In genomic region chr14:66038214-66038977, GRCh38 we compare ENCODE assay signal across 11 cellular contexts.
DNase-seq lines count a peak whose midpoint lies in the region; ATAC-seq and TF ChIP-seq lines count a peak whose summit lies in the region.
"Had no signal": no experiment of that assay in that cellular context is flagged by ENCODE, and none has a peak within 500 bp of the region (broad histone marks: within the 10 kb centered on the region; RNA-seq: fewer than 3 reads in every experiment).

No MANE protein-coding gene starts in this region.

- no peaks in the 10 kb centered on the region for H3K36me3 ChIP-seq in adipocyte (ENCODE audit: control insufficient read depth, insufficient read depth, low read length, severe bottlenecking)
- H3K36me3 ChIP-seq in hepatocyte (replicated peaks; ENCODE audit: insufficient read depth, low read depth) = no peaks in the 10 kb centered on the region
- H3K36me3 ChIP-seq in smooth muscle cell (ENCODE audit: low read depth) = no peaks in the 10 kb centered on the region

- CTCF ChIA-PET in HEK293T (lab: Yijun Ruan, JAX) = no interaction called here
- CTCF ChIA-PET in activated naive CD4-positive, alpha-beta T cell treated with anti-CD3 and anti-CD28 coated beads, Interleukin-2, amount 10 ng/mL, durations not matched to agents 7 days and 5 days (lab: Charles Lee) = no interaction called here

- H3K9me3 ChIP-seq in adipocyte (ENCODE audit: control insufficient read depth, low read length) (no peaks in the 10 kb centered on the region), hepatocyte (ENCODE audit: low read depth) (no peaks in the 10 kb centered on the region), smooth muscle cell (replicated peaks; ENCODE audit: low read depth) (no peaks in the 10 kb centered on the region)

- no peak for TF ChIP-seq CTCF in hepatocyte (IDR thresholded peaks at IDR 0.05; ENCODE audit: poor library complexity)
- TF ChIP-seq CTCF in smooth muscle cell (IDR thresholded peaks at IDR 0.05; ENCODE audit: borderline replicate concordance, insufficient read depth, poor library complexity, severe bottlenecking) = no peak

- H3K27ac ChIP-seq in hepatocyte (peak overlapping the region; percentile 37), smooth muscle cell (ENCODE audit: low read depth) (no peak overlapping the region)

- no peak overlapping the region for H2AFZ ChIP-seq in hepatocyte
- H2AFZ ChIP-seq in smooth muscle cell (ENCODE audit: low read depth) = peak overlapping the region; percentile 37

- no peaks in the 10 kb centered on the region for H3K79me2 ChIP-seq in hepatocyte
- H3K79me2 ChIP-seq in smooth muscle cell (ENCODE audit: low read depth) = no peaks in the 10 kb centered on the region

- H3K4me3 ChIP-seq in adipocyte (ENCODE audit: low read length) = no peak overlapping the region
- no peak overlapping the region for H3K4me3 ChIP-seq in hepatocyte
- no peak overlapping the region for H3K4me3 ChIP-seq in smooth muscle cell
- H3K4me3 ChIP-seq: skin epidermis had no signal

- H3K4me2 ChIP-seq in hepatocyte (no peak overlapping the region), smooth muscle cell (no peak overlapping the region)

- H3K9ac ChIP-seq in adipocyte (ENCODE audit: low read length) = no peak overlapping the region
- no peak overlapping the region for H3K9ac ChIP-seq in smooth muscle cell (ENCODE audit: low read depth)

- no peaks in the 10 kb centered on the region for H3K9me2 ChIP-seq in hepatocyte (replicated peaks; ENCODE audit: insufficient read depth)

- POLR2A ChIA-PET in HEK293T (lab: Yijun Ruan, JAX) = no interaction called here

- peaks cover 1% of the 10 kb centered on the region for H3K9me3 Mint-ChIP-seq in activated naive CD4-positive, alpha-beta T cell treated with anti-CD3 and anti-CD28 coated beads, Interleukin-2, amount 10 ng/mL, durations not matched to agents 7 days and 5 days
- H3K9me3 Mint-ChIP-seq: activated naive CD4-positive, alpha-beta T cell treated with anti-CD3 and anti-CD28 coated beads, Interleukin-2, amount 50 U/mL, for 24 hours had no signal

- peaks cover under 1% of the 10 kb centered on the region for H3F3A ChIP-seq in smooth muscle cell (ENCODE audit: low read depth)

- H4K20me1 ChIP-seq in hepatocyte (ENCODE audit: insufficient read depth, poor library complexity, severe bottlenecking) (no peaks in the 10 kb centered on the region), smooth muscle cell (ENCODE audit: low read depth) (no peaks in the 10 kb centered on the region)

- H3K36me3 Mint-ChIP-seq in activated naive CD4-positive, alpha-beta T cell treated with anti-CD3 and anti-CD28 coated beads, Interleukin-2, amount 10 ng/mL, durations not matched to agents 7 days and 5 days = no peaks in the 10 kb centered on the region
- H3K36me3 Mint-ChIP-seq: activated naive CD4-positive, alpha-beta T cell treated with anti-CD3 and anti-CD28 coated beads, Interleukin-2, amount 50 U/mL, for 24 hours had no signal

- H3K27me3 Mint-ChIP-seq in activated naive CD4-positive, alpha-beta T cell treated with anti-CD3 and anti-CD28 coated beads, Interleukin-2, amount 10 ng/mL, durations not matched to agents 7 days and 5 days = peaks cover 24% of the 10 kb centered on the region
- H3K27me3 Mint-ChIP-seq: activated naive CD4-positive, alpha-beta T cell treated with anti-CD3 and anti-CD28 coated beads, Interleukin-2, amount 50 U/mL, for 24 hours had no signal

- no peak overlapping the region for H3K4me3 Mint-ChIP-seq in activated naive CD4-positive, alpha-beta T cell treated with anti-CD3 and anti-CD28 coated beads, Interleukin-2, amount 10 ng/mL, durations not matched to agents 7 days and 5 days
- H3K4me3 Mint-ChIP-seq: activated naive CD4-positive, alpha-beta T cell treated with anti-CD3 and anti-CD28 coated beads, Interleukin-2, amount 50 U/mL, for 24 hours had no signal

- H3K27ac Mint-ChIP-seq in activated naive CD4-positive, alpha-beta T cell treated with anti-CD3 and anti-CD28 coated beads, Interleukin-2, amount 10 ng/mL, durations not matched to agents 7 days and 5 days = no peak overlapping the region
- H3K27ac Mint-ChIP-seq: activated naive CD4-positive, alpha-beta T cell treated with anti-CD3 and anti-CD28 coated beads, Interleukin-2, amount 50 U/mL, for 24 hours had no signal

- H3K27me3 ChIP-seq in adipocyte (replicated peaks; ENCODE audit: control insufficient read depth, insufficient read depth, low read length) (no peaks in the 10 kb centered on the region), hepatocyte (no peaks in the 10 kb centered on the region), smooth muscle cell (ENCODE audit: low read depth) (peaks cover 4% of the 10 kb centered on the region)

- peak; percentile 19 for DNase-seq in HEK293T (ENCODE audit: extremely low spot score)
- DNase-seq in adipocyte (ENCODE audit: low read depth) = peak; percentile 38
- DNase-seq in hepatocyte (ENCODE audit: low spot score) = peak; percentile 76
- DNase-seq in smooth muscle cell (lab: John Stamatoyannopoulos, UW; ENCODE audit: unreplicated experiment) = no peak
- DNase-seq in NK-92 treated with Interleukin-12 subunit alpha and Interleukin-12 subunit beta, amount 100 ng/mL, for 24 hours (lab: John Stamatoyannopoulos, UW) = no peak
- no peak for DNase-seq in activated naive CD4-positive, alpha-beta T cell treated with anti-CD3 and anti-CD28 coated beads, Interleukin-2, amount 10 ng/mL, durations not matched to agents 7 days and 5 days
- no peak for DNase-seq in stimulated activated naive CD4-positive, alpha-beta T cell (lab: John Stamatoyannopoulos, UW)

- ATAC-seq in HG03025 (IDR thresholded peaks at IDR 0.05; ENCODE audit: low FRiP score, unreplicated experiment) = no peak
- ATAC-seq: SK-N-SH treated with all-trans-retinoic acid at 6 μM for 48 hours had no signal

- H3K4me1 Mint-ChIP-seq in activated naive CD4-positive, alpha-beta T cell treated with anti-CD3 and anti-CD28 coated beads, Interleukin-2, amount 10 ng/mL, durations not matched to agents 7 days and 5 days = no peaks in the 10 kb centered on the region
- H3K4me1 Mint-ChIP-seq: activated naive CD4-positive, alpha-beta T cell treated with anti-CD3 and anti-CD28 coated beads, Interleukin-2, amount 50 U/mL, for 24 hours had no signal

- H3K4me1 ChIP-seq in adipocyte (ENCODE audit: control insufficient read depth, insufficient read depth, low read length) (peaks cover 23% of the 10 kb centered on the region), hepatocyte (ENCODE audit: insufficient read depth) (peaks cover 7% of the 10 kb centered on the region), smooth muscle cell (ENCODE audit: low read depth) (peaks cover 4% of the 10 kb centered on the region)

- 66% methylated on average over 4 of the region's 4 CpGs for WGBS in hepatocyte (ENCODE audit: low lambda C conversion rate, missing lambda C conversion rate)
- WGBS in smooth muscle cell (ENCODE audit: low lambda C conversion rate) = 76% methylated on average over 4 of the region's 4 CpGs

TF ChIP-seq in HEK293T, 16 proteins besides CTCF, POLR2A, EP300 and RAD21:
- TF ChIP-seq BHLHE40 (IDR thresholded peaks at IDR 0.05; ENCODE audit: borderline replicate concordance) = no peak
- TF ChIP-seq ARNT (IDR thresholded peaks at IDR 0.05) = no peak
- TF ChIP-seq CTBP1 (IDR thresholded peaks at IDR 0.05; ENCODE audit: borderline replicate concordance) = no peak
- no peak for TF ChIP-seq L3MBTL2 (conservative IDR thresholded peaks at IDR 0.05)
- no peak for TF ChIP-seq FOXA1 (IDR thresholded peaks at IDR 0.05)
- TF ChIP-seq ZNF384 (IDR thresholded peaks at IDR 0.05) = no peak
- no peak for TF ChIP-seq SP1 (IDR thresholded peaks at IDR 0.05)
- no peak for TF ChIP-seq HDGF (IDR thresholded peaks at IDR 0.05; ENCODE audit: borderline replicate concordance)
- TF ChIP-seq LEF1 (IDR thresholded peaks at IDR 0.05; ENCODE audit: borderline replicate concordance) = no peak
- TF ChIP-seq FOXK2 (IDR thresholded peaks at IDR 0.05) = no peak
- TF ChIP-seq ELF4 (IDR thresholded peaks at IDR 0.05) = no peak
- no peak for TF ChIP-seq SUZ12 (IDR thresholded peaks at IDR 0.05)
- no peak for TF ChIP-seq TARDBP (IDR thresholded peaks at IDR 0.05)
- TF ChIP-seq FOXM1 (IDR thresholded peaks at IDR 0.05; ENCODE audit: borderline replicate concordance) = no peak
- TF ChIP-seq PKNOX1 (IDR thresholded peaks at IDR 0.05) = no peak
- TF ChIP-seq NFRKB (IDR thresholded peaks at IDR 0.05) = no peak

Comparison
In these comparisons a context has a peak if more than half of its experiments do, and no peak if none do; other contexts are left out.
1. DNase-seq: peak in HEK293T (single experiment), adipocyte (single experiment) and hepatocyte (single experiment); none in smooth muscle cell (single experiment), NK-92 treated with Interleukin-12 subunit alpha and Interleukin-12 subunit beta, amount 100 ng/mL, for 24 hours (single experiment), activated naive CD4-positive, alpha-beta T cell treated with anti-CD3 and anti-CD28 coated beads, Interleukin-2, amount 10 ng/mL, durations not matched to agents 7 days and 5 days (single experiment) and stimulated activated naive CD4-positive, alpha-beta T cell (0 of 6).